Comparison of ENCODE assay signal across 24 cellular contexts in the genomic region with DNA sequence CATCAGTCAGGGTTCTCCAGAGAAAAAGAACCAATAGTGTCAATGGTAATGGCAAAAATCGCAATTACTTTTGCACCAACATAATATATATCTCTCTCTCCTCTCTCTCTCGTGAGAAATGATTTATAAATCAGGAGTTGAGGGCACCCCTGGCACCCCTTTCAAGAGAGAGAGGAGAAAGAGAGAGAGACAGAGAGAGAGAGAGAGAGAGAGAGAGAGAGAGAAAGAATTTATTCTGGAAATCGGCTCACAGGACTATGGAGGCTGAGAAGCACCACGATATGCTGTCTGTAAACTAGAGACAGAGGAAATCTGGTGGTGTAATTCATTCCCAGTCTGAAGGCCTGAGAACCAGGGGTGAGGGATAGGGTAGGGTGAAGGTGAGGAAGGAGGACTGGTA.
"Had no signal": no experiment of that assay in that cellular context is flagged by ENCODE, and none has a peak within 500 bp of the region (broad histone marks: within the 10 kb centered on the region; RNA-seq: fewer than 3 reads in every experiment).

No MANE protein-coding gene starts in this region.

- H3K79me2 ChIP-seq: hepatocyte had no signal

- H3K4me1 Mint-ChIP-seq: immature natural killer cell, naive B cell had no signal

- H3K36me3 ChIP-seq: colonic mucosa, esophagus muscularis mucosa, gastroesophageal sphincter, heart left ventricle, left lung, lower lobe of right lung had no signal

- H3K36me3 Mint-ChIP-seq: immature natural killer cell, mesothelial cell of epicardium, naive B cell had no signal

- H3K4me1 ChIP-seq: colonic mucosa, esophagus muscularis mucosa, gastroesophageal sphincter, heart left ventricle, left lung, lower lobe of right lung had no signal

- FAIRE-seq: endothelial cell of umbilical vein, frontal cortex had no signal

- DNase-seq: colonic mucosa; cortex of kidney; dorsolateral prefrontal cortex; effector CD4-positive, alpha-beta T cell; effector memory CD4-positive, alpha-beta T cell; foreskin keratinocyte; heart left ventricle; hypothalamus; immature natural killer cell; islet precursor cell; left cardiac atrium; left lung; left ventricle myocardium superior; lower lobe of right lung; mesenchymal stem cell; mucosa of descending colon; naive B cell had no signal

- H3K4me3 ChIP-seq: colonic mucosa, dorsolateral prefrontal cortex, esophagus muscularis mucosa, gastroesophageal sphincter, heart left ventricle, hepatocyte, left lung, lower lobe of right lung, mucosa of descending colon had no signal

- H3K9me3 ChIP-seq: colonic mucosa, esophagus muscularis mucosa, gastroesophageal sphincter, heart left ventricle, left lung, lower lobe of right lung, mucosa of descending colon had no signal

- H3K27ac Mint-ChIP-seq: dendritic cell treated with granulocyte-macrophage colony-stimulating factor and Interleukin-4, amounts not matched to agents 40 ng/mL and 50 ng/mL, for 4 days; immature natural killer cell; mesothelial cell of epicardium had no signal

- H3K9me3 Mint-ChIP-seq: dendritic cell treated with granulocyte-macrophage colony-stimulating factor and Interleukin-4, amounts not matched to agents 40 ng/mL and 50 ng/mL, for 4 days; immature natural killer cell; mesothelial cell of epicardium; naive B cell had no signal

- ATAC-seq: foreskin keratinocyte, gastroesophageal sphincter, heart left ventricle, left cardiac atrium, left lung, left ventricle myocardium superior, lower lobe of right lung, mucosa of descending colon had no signal

- H3K27me3 ChIP-seq: colonic mucosa, dorsolateral prefrontal cortex, esophagus muscularis mucosa, foreskin keratinocyte, gastroesophageal sphincter, heart left ventricle, hepatocyte, left lung had no signal

- H3K27ac ChIP-seq: colonic mucosa, dorsolateral prefrontal cortex, esophagus muscularis mucosa, foreskin keratinocyte, gastroesophageal sphincter, heart left ventricle, hepatocyte, left lung, lower lobe of right lung had no signal

- H3K4me2 ChIP-seq: hepatocyte had no signal

- H2AFZ ChIP-seq: hepatocyte had no signal

- H3K27me3 Mint-ChIP-seq: dendritic cell treated with granulocyte-macrophage colony-stimulating factor and Interleukin-4, amounts not matched to agents 40 ng/mL and 50 ng/mL, for 4 days had no signal

- H3K4me3 Mint-ChIP-seq: dendritic cell treated with granulocyte-macrophage colony-stimulating factor and Interleukin-4, amounts not matched to agents 40 ng/mL and 50 ng/mL, for 4 days; immature natural killer cell; mesothelial cell of epicardium; naive B cell had no signal
